18 cellular contexts compared by ENCODE assay signal in genomic region chr16:74871608-74872007, GRCh38.
"Had no signal": no experiment of that assay in that cellular context is flagged by ENCODE, and none has a peak within 500 bp of the region (broad histone marks: within the 10 kb centered on the region; RNA-seq: fewer than 3 reads in every experiment).

No MANE protein-coding gene starts in this region.

- H3K9me3 ChIP-seq: ovary, thoracic aorta had no signal

- H3K27ac Mint-ChIP-seq: activated CD8-positive, alpha-beta memory T cell treated with anti-CD3 and anti-CD28 coated beads, Interleukin-2, amount 10 ng/mL, durations not matched to agents 7 days and 5 days; activated naive CD4-positive, alpha-beta T cell treated with anti-CD3 and anti-CD28 coated beads, Interleukin-2, amount 50 U/mL, for 24 hours; activated T-cell treated with anti-CD3 and anti-CD28 coated beads, Interleukin-2, amount 50 U/mL, for 24 hours; nephron; stimulated activated naive CD8-positive, alpha-beta T cell treated with anti-CD3 and anti-CD28 coated beads, Interleukin-15, Interleukin-2, amounts not matched to agents 100 ng/mL and 50 ng/mL, for 24 hours had no signal

- DNase-seq: activated CD4-positive, alpha-beta T cell treated with anti-CD3 and anti-CD28 coated beads, Interleukin-2, amount 50 U/mL, for 4 hours; activated CD8-positive, alpha-beta memory T cell treated with anti-CD3 and anti-CD28 coated beads, Interleukin-2, amount 10 ng/mL, durations not matched to agents 7 days and 5 days; activated effector memory CD4-positive, alpha-beta T cell treated with Interleukin-2 at 50 U/mL for 16 hours; activated T-cell treated with anti-CD3 and anti-CD28 coated beads, Interleukin-2, amount 50 U/mL, for 24 hours; central memory CD4-positive, alpha-beta T cell; cortex of kidney; effector memory CD4-positive, alpha-beta T cell; mammary epithelial cell; ovary; stimulated activated CD4-positive, alpha-beta T cell treated with anti-CD3 and anti-CD28 coated beads, Interleukin-4, amount 100 ng/mL, for 1 hour; stimulated activated CD8-positive, alpha-beta memory T cell treated with anti-CD3 and anti-CD28 coated beads, Interleukin-4, amount 100 ng/mL, for 48 hours; T-helper 2 cell had no signal

- H3K4me3 ChIP-seq: ovary, thoracic aorta had no signal

- H3K4me3 Mint-ChIP-seq: activated CD8-positive, alpha-beta memory T cell treated with anti-CD3 and anti-CD28 coated beads, Interleukin-2, amount 10 ng/mL, durations not matched to agents 7 days and 5 days; activated naive CD4-positive, alpha-beta T cell treated with anti-CD3 and anti-CD28 coated beads, Interleukin-2, amount 50 U/mL, for 24 hours; activated T-cell treated with anti-CD3 and anti-CD28 coated beads, Interleukin-2, amount 50 U/mL, for 24 hours; nephron; stimulated activated naive CD8-positive, alpha-beta T cell treated with anti-CD3 and anti-CD28 coated beads, Interleukin-15, Interleukin-2, amounts not matched to agents 100 ng/mL and 50 ng/mL, for 24 hours had no signal

- H3K4me1 Mint-ChIP-seq: nephron had no signal

- H3K36me3 ChIP-seq: ovary had no signal

- ATAC-seq: activated CD4-positive, CD25-positive, alpha-beta regulatory T cell treated with anti-CD3 and anti-CD28 coated beads, Interleukin-2, amount 50 U/mL, for 24 hours; activated CD8-positive, alpha-beta memory T cell treated with anti-CD3 and anti-CD28 coated beads, Interleukin-2, amount 10 ng/mL, durations not matched to agents 7 days and 5 days had no signal

- H3K27me3 Mint-ChIP-seq: activated CD8-positive, alpha-beta memory T cell treated with anti-CD3 and anti-CD28 coated beads, Interleukin-2, amount 10 ng/mL, durations not matched to agents 7 days and 5 days; activated naive CD4-positive, alpha-beta T cell treated with anti-CD3 and anti-CD28 coated beads, Interleukin-2, amount 50 U/mL, for 24 hours; activated T-cell treated with anti-CD3 and anti-CD28 coated beads, Interleukin-2, amount 50 U/mL, for 24 hours; stimulated activated naive CD8-positive, alpha-beta T cell treated with anti-CD3 and anti-CD28 coated beads, Interleukin-15, Interleukin-2, amounts not matched to agents 100 ng/mL and 50 ng/mL, for 24 hours had no signal

- H3K27ac ChIP-seq: epithelial cell of prostate, ovary, thoracic aorta had no signal

- H3K27me3 ChIP-seq: ovary had no signal

- H3K9me3 Mint-ChIP-seq: activated naive CD4-positive, alpha-beta T cell treated with anti-CD3 and anti-CD28 coated beads, Interleukin-2, amount 50 U/mL, for 24 hours; activated T-cell treated with anti-CD3 and anti-CD28 coated beads, Interleukin-2, amount 50 U/mL, for 24 hours; nephron; stimulated activated naive CD8-positive, alpha-beta T cell treated with anti-CD3 and anti-CD28 coated beads, Interleukin-15, Interleukin-2, amounts not matched to agents 100 ng/mL and 50 ng/mL, for 24 hours had no signal
